ENCODE assay signal across 25 cellular contexts in the genomic region with DNA sequence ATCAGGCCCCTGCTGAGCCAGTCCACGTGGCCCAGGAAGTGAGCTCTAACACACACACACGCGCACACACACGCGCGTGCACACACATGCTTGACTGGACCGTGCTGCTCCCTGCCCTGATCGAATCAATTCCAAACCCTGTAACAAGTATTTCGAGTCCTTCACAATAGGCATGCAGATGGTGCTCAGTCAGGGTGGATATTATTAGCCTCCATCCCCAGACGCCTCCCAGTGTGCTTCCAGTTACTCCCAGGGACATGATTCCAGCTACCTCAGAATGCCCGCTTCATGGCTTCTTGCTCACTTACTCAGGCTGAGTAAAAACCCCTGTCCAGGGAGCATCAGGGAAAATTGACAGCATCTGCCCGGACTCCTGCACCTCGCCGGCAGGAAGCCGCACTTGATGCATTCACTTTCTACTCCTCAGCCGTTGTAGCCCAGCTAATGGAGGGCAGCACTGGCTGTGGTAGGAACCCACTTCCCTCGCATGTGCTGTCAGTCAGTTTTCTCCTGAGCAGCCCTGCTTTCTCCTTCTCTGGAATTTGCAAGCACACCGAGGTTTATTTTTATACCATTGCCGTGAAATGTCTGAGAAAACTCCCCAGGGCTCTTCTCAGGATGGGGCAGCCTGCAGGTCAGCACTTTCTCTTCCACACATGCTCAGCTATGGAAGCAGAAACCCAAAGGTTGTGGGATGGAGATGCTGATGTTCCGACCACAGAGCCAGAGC.
DNase-seq lines count a peak whose midpoint lies in the region; ATAC-seq, FAIRE-seq and TF ChIP-seq lines count a peak whose summit lies in the region.
"Had no signal": no experiment of that assay in that cellular context is flagged by ENCODE, and none has a peak within 500 bp of the region (broad histone marks: within the 10 kb centered on the region; RNA-seq: fewer than 3 reads in every experiment).

No MANE protein-coding gene starts in this region.

- H3K27me3 ChIP-seq in adipocyte (replicated peaks; ENCODE audit: control insufficient read depth, insufficient read depth, low read length) (no peaks in the 10 kb centered on the region), H1 (replicated peaks in 1 of 4; ENCODE audit: control insufficient read depth in 3 of 4, extremely low read depth in 1 of 4, insufficient read depth in 3 of 4, low read length in 3 of 4) (no peaks in the 10 kb centered on the region), osteoblast (ENCODE audit: insufficient read depth, low read length) (no peaks in the 10 kb centered on the region), transverse colon (no peaks in the 10 kb centered on the region)
- H3K27me3 ChIP-seq: BLaER1 treated with 17β-estradiol and CSF1 and Interleukin-3, amounts not matched to agents 10 nM and 100 nM; gastrocnemius medialis; MG63; Peyer's patch; SJSA1 had no signal

- H4K91ac ChIP-seq in H1 (replicated peaks; ENCODE audit: insufficient read length, low read length), result no peak overlapping the region

- H2AK5ac ChIP-seq in H1 (ENCODE audit: low read depth, low read length), result no peak overlapping the region

- H3K36me3 ChIP-seq in adipocyte (ENCODE audit: control insufficient read depth, insufficient read depth, low read length, severe bottlenecking) (peaks cover under 1% of the 10 kb centered on the region), H1 (ENCODE audit: control insufficient read depth in 2 of 4, insufficient read depth in 4 of 4, low read length in 3 of 4) (no peaks in the 10 kb centered on the region), osteoblast (ENCODE audit: insufficient read depth, low read length) (peaks cover 44% of the 10 kb centered on the region), transverse colon (no peaks in the 10 kb centered on the region)
- H3K36me3 ChIP-seq: gastrocnemius medialis, MG63, Peyer's patch, spleen had no signal

- no peak overlapping the region for H3K56ac ChIP-seq in H1 (replicated peaks; ENCODE audit: insufficient read length, low read depth, low read length)

- no peak overlapping the region for H3K4ac ChIP-seq in H1 (replicated peaks; ENCODE audit: insufficient read length, low read depth, low read length)

- no peaks in the 10 kb centered on the region for H3K23me2 ChIP-seq in H1 (ENCODE audit: low read depth, low read length)

- no peak overlapping the region for H3K4me3 ChIP-seq in adipocyte (ENCODE audit: low read length)
- H3K4me3 ChIP-seq in H1 (ENCODE audit: extremely low read depth in 1 of 4, insufficient read depth in 2 of 4, low read depth in 3 of 4, low read length in 4 of 4), result no peak overlapping the region
- no peak overlapping the region for H3K4me3 ChIP-seq in osteoblast (ENCODE audit: insufficient read depth, low read length)
- H3K4me3 ChIP-seq in transverse colon, result no peak overlapping the region
- H3K4me3 ChIP-seq: BLaER1 treated with 17β-estradiol and CSF1 and Interleukin-3, amounts not matched to agents 10 nM and 100 nM; gastrocnemius medialis; MG63; Peyer's patch; SJSA1; spleen had no signal

- H3K14ac ChIP-seq in H1 (ENCODE audit: insufficient read length), result no peak overlapping the region

- H2BK20ac ChIP-seq in H1 (ENCODE audit: low read length), result no peak overlapping the region

- H3K4me1 Mint-ChIP-seq in activated T-cell treated with anti-CD3 and anti-CD28 coated beads, Interleukin-2, amount 50 U/mL, for 4 hours (ENCODE audit: low read depth), result no peaks in the 10 kb centered on the region

- peak overlapping the region; percentile 46; the same call in 1 of the 2 replicates for H2BK5ac ChIP-seq in H1 (ENCODE audit: low read depth, low read length)

- in situ Hi-C loops in G401 (cut with HindIII; ENCODE audit: low sequenced_read_pairs), result no loop called here
- in situ Hi-C loops in transverse colon (cut with MboI; ENCODE audit: low pct_ligation_motif_present in 1 of 4, low pct_unique_long_range_greater_than_20kb in 1 of 4, low sequenced_read_pairs in 3 of 4), result loop anchor here (5.0 to 25.0 kb wide), 4 partner anchors 206 to 406 kb away; a partner anchor contains a TSS

- H3K79me2 ChIP-seq in H1 (ENCODE audit: control insufficient read depth in 1 of 2, insufficient read depth in 2 of 2, low read length in 2 of 2), result no peaks in the 10 kb centered on the region
- no peaks in the 10 kb centered on the region for H3K79me2 ChIP-seq in osteoblast (ENCODE audit: insufficient read depth, low read length)

- H2AFZ ChIP-seq in H1 (ENCODE audit: low read length), result no peak overlapping the region
- H2AFZ ChIP-seq in osteoblast (ENCODE audit: low read length), result no peak overlapping the region

- ATAC-seq in activated T-cell treated with anti-CD3 and anti-CD28 coated beads, Interleukin-2, amount 50 U/mL, for 4 hours, result no peak
- no peak for ATAC-seq in GM21390 (IDR thresholded peaks at IDR 0.05; ENCODE audit: unreplicated experiment)
- ATAC-seq: gastrocnemius medialis had no signal

- TF ChIP-seq POLR2A in H1 (IDR thresholded peaks at IDR 0.05; ENCODE audit: control extremely low read depth in 1 of 2, low read depth in 2 of 2, low read length in 2 of 2) (no peak), transverse colon (IDR thresholded peaks at IDR 0.05) (no peak)

- H4K8ac ChIP-seq in H1 (ENCODE audit: extremely low read depth, insufficient read depth, low read length), result no peak overlapping the region; the same call in 1 of the 2 replicates

- H3K27ac ChIP-seq in H1 (ENCODE audit: low read depth, low read length), result no peak overlapping the region
- H3K27ac ChIP-seq in osteoblast (ENCODE audit: low read depth, low read length), result peak overlapping the region; percentile 73
- no peak overlapping the region for H3K27ac ChIP-seq in transverse colon
- H3K27ac ChIP-seq: gastrocnemius medialis, Peyer's patch, SJSA1, spleen had no signal

- H3K79me1 ChIP-seq in H1 (ENCODE audit: low read depth, low read length), result no peaks in the 10 kb centered on the region

- no peak for FAIRE-seq in H1 (lab: Jason Lieb, UNC)

- no peak overlapping the region for H3K18ac ChIP-seq in H1 (ENCODE audit: extremely low read depth, low read length)

- CTCF ChIA-PET in H1 (lab: Charles Lee; ENCODE audit: partially characterized antibody), result interaction anchor here (1.0 to 5.1 kb wide), 24 partner anchors 9 to 401 kb away, joined by 3 to 133 read pairs (median 6); a partner anchor contains a TSS

- H3K4me3 Mint-ChIP-seq in activated T-cell treated with anti-CD3 and anti-CD28 coated beads, Interleukin-2, amount 50 U/mL, for 4 hours, result no peak overlapping the region
- H3K4me3 Mint-ChIP-seq: T-helper 1 cell treated with Interleukin-12 subunit alpha and Interleukin-12 subunit beta and Interleukin-4 antibody, amounts not matched to agents 30 μg/mL and 1 μg/mL, for 36 hours had no signal

- H3K4me1 ChIP-seq in adipocyte (ENCODE audit: control insufficient read depth, insufficient read depth, low read length) (peaks cover 11% of the 10 kb centered on the region), H1 (replicated peaks in 1 of 4; ENCODE audit: control insufficient read depth in 3 of 4, insufficient read depth in 4 of 4, low read length in 3 of 4) (peaks cover 0 to 13% (median 3%) of the 10 kb centered on the region in 4 experiments; a peak in 4 of 7 replicates), osteoblast (ENCODE audit: insufficient read depth, low read length) (peaks cover 14% of the 10 kb centered on the region), transverse colon (peaks cover 0 to 7% (median 0%) of the 10 kb centered on the region in 4 donors)
- H3K4me1 ChIP-seq: gastrocnemius medialis, Peyer's patch had no signal

- no peak overlapping the region for H3K4me2 ChIP-seq in H1 (ENCODE audit: insufficient read depth in 1 of 2, low read depth in 2 of 2, low read length in 2 of 2)
- H3K4me2 ChIP-seq in osteoblast (ENCODE audit: insufficient read depth, low read length), result no peak overlapping the region

- peak; percentile 71 for DNase-seq in G401 (ENCODE audit: low spot score)
- no peak for DNase-seq in adipocyte (ENCODE audit: low read depth)
- no peak for DNase-seq in H1 (ENCODE audit: low read depth in 1 of 2, low spot score in 2 of 2)
- DNase-seq in osteoblast (ENCODE audit: insufficient read length, low spot score, missing footprints), result no peak
- DNase-seq in activated T-cell treated with anti-CD3 and anti-CD28 coated beads, Interleukin-2, amount 50 U/mL, for 4 hours, result no peak
- DNase-seq in transverse colon, result no peak
- no peak for DNase-seq in iPS-NIHi11 (ENCODE audit: low spot score)
- DNase-seq: activated CD4-positive, alpha-beta T cell treated with anti-CD3 and anti-CD28 coated beads, Interleukin-2, amount 50 U/mL, for 1 hour; erythroblast; gastrocnemius medialis; GOT3; islet precursor cell; MG63; NCI-H1417 treated with DMSO at 0.1 percent for 48 hours; NCI-H2107; NCI-H524; NK-92 treated with Interleukin-12 subunit alpha and Interleukin-12 subunit beta, amount 100 ng/mL, for 24 hours; spleen; stimulated activated CD4-positive, alpha-beta T cell treated with anti-CD3 and anti-CD28 coated beads, Interleukin-4, amount 100 ng/mL, for 1 hour; stimulated activated naive CD4-positive, alpha-beta T cell treated with Interleukin-2 at 50 U/mL for 16 hours had no signal

- POLR2A ChIA-PET in H1 (lab: Charles Lee; ENCODE audit: partially characterized antibody), result interaction anchor here (2.8 kb wide), 1 partner anchor 210 kb away, joined by 9 read pairs; a partner anchor contains a TSS

- TF ChIP-seq CTCF in H1 (IDR thresholded peaks at IDR 0.05; ENCODE audit: control extremely low read depth in 1 of 3, insufficient read depth in 1 of 3, low read depth in 1 of 3, low read length in 3 of 3) (no peak), osteoblast (IDR thresholded peaks at IDR 0.05; ENCODE audit: extremely low read depth, low read depth, low read length) (no peak), transverse colon (IDR thresholded peaks at IDR 0.05) (no peak)

- no peak overlapping the region for H2BK12ac ChIP-seq in H1 (ENCODE audit: low read depth, low read length)

- H3K36me3 Mint-ChIP-seq in activated T-cell treated with anti-CD3 and anti-CD28 coated beads, Interleukin-2, amount 50 U/mL, for 4 hours (ENCODE audit: insufficient read depth), result no peaks in the 10 kb centered on the region

- intact Hi-C loops in transverse colon (cut with DNase I; ENCODE audit: low total_unique reads), result no loop called here

- TF ChIP-seq RAD21 in H1 (IDR thresholded peaks at IDR 0.05 in 1 of 2, conservative IDR thresholded peaks at IDR 0.05 in 1 of 2; ENCODE audit: low read depth in 2 of 2, low read length in 2 of 2), result no peak

- no peaks in the 10 kb centered on the region for H3K9me3 Mint-ChIP-seq in activated T-cell treated with anti-CD3 and anti-CD28 coated beads, Interleukin-2, amount 50 U/mL, for 4 hours
- H3K9me3 Mint-ChIP-seq: T-helper 1 cell treated with Interleukin-12 subunit alpha and Interleukin-12 subunit beta and Interleukin-4 antibody, amounts not matched to agents 30 μg/mL and 1 μg/mL, for 36 hours had no signal

- no peak overlapping the region for H2BK15ac ChIP-seq in H1 (ENCODE audit: low read length)

- H3K23ac ChIP-seq in H1 (ENCODE audit: insufficient read length), result no peak overlapping the region

- peak overlapping the region; percentile 74 for H3K9ac ChIP-seq in adipocyte (ENCODE audit: low read length)
- no peak overlapping the region; a peak in 1 of 7 replicates for H3K9ac ChIP-seq in H1 (replicated peaks in 1 of 4; ENCODE audit: extremely low read depth in 1 of 4, low read depth in 3 of 4, low read length in 3 of 4)

- H3K9me3 ChIP-seq in adipocyte (ENCODE audit: control insufficient read depth, low read length) (no peaks in the 10 kb centered on the region), H1 (ENCODE audit: insufficient read depth in 2 of 2, low read depth in 1 of 2, low read length in 1 of 2) (no peaks in the 10 kb centered on the region), osteoblast (ENCODE audit: low read depth, low read length) (no peaks in the 10 kb centered on the region), transverse colon (no peaks in the 10 kb centered on the region)
- H3K9me3 ChIP-seq: BLaER1 treated with 17β-estradiol and CSF1 and Interleukin-3, amounts not matched to agents 10 nM and 100 nM; gastrocnemius medialis; MG63; Peyer's patch; SJSA1; spleen had no signal

- H2BK120ac ChIP-seq in H1 (replicated peaks; ENCODE audit: low read depth, low read length), result no peak overlapping the region

- peaks cover 16% of the 10 kb centered on the region for H3K27me3 Mint-ChIP-seq in activated T-cell treated with anti-CD3 and anti-CD28 coated beads, Interleukin-2, amount 50 U/mL, for 4 hours (ENCODE audit: low read depth)

- 90% methylated on average over 20 of the region's 20 CpGs; no CpG with 5 or more reads in 1 of the 2 experiments for WGBS in H1 (ENCODE audit: extremely low coverage in 1 of 2, insufficient coverage in 1 of 2, insufficient read length in 1 of 2, insufficient replicate concordance in 2 of 2, low coverage in 1 of 2, low lambda C conversion rate in 2 of 2, missing lambda C conversion rate in 1 of 2), 2 experiments
- 81% methylated on average over 12 to 20 of the region's 20 CpGs for WGBS in transverse colon (ENCODE audit: low coverage in 1 of 2), 2 donors

- H4K20me1 ChIP-seq in H1 (replicated peaks in 1 of 2; ENCODE audit: control insufficient read depth in 1 of 2, insufficient read depth in 2 of 2, low read length in 2 of 2), result peaks cover 0 to 2% of the 10 kb centered on the region in 2 experiments
- no peaks in the 10 kb centered on the region for H4K20me1 ChIP-seq in osteoblast (ENCODE audit: insufficient read depth, low read length)
- H4K20me1 ChIP-seq: BLaER1 treated with 17β-estradiol and CSF1 and Interleukin-3, amounts not matched to agents 10 nM and 100 nM had no signal

- H4K5ac ChIP-seq in H1 (ENCODE audit: insufficient read length, low read depth, low read length), result no peak overlapping the region

- TF ChIP-seq EP300 in H1 (IDR thresholded peaks at IDR 0.05; ENCODE audit: borderline replicate concordance in 1 of 2, low read depth in 2 of 2, low read length in 2 of 2) (no peak), transverse colon (IDR thresholded peaks at IDR 0.05; ENCODE audit: low read depth) (no peak)
